In genomic region chr10:123380491-123381085, GRCh38 we compare ENCODE assay signal across 10 cellular contexts.
DNase-seq lines count a peak whose midpoint lies in the region; ATAC-seq, FAIRE-seq and TF ChIP-seq lines count a peak whose summit lies in the region.
"Had no signal": no experiment of that assay in that cellular context is flagged by ENCODE, and none has a peak within 500 bp of the region (broad histone marks: within the 10 kb centered on the region; RNA-seq: fewer than 3 reads in every experiment).

No MANE protein-coding gene starts in this region.

- no peak overlapping the region for H3K4me3 ChIP-seq in kidney epithelial cell (ENCODE audit: low read depth, low read length)

- H3K27ac ChIP-seq in C4-2B (no peak overlapping the region), RWPE1 (no peak overlapping the region)
- H3K27ac ChIP-seq: parathyroid adenoma had no signal

- DNase-seq in HTR-8/SVneo (ENCODE audit: insufficient read length, low spot score) (peak; percentile 3), RWPE1 (ENCODE audit: low spot score) (peak; percentile 32), kidney epithelial cell (ENCODE audit: low read depth) (no peak), HUDEP-2 (lab: John Stamatoyannopoulos, UW; ENCODE audit: unreplicated experiment in 76 of 76) (no peak)
- no peak for DNase-seq in central memory CD4-positive, alpha-beta T cell

- POLR2A ChIA-PET in RWPE1 (lab: Yijun Ruan, JAX; ENCODE audit: low non-redundant PET) = no interaction called here

- CTCF ChIA-PET in RWPE1 (lab: Yijun Ruan, JAX) = interaction anchor here (0.6 to 4.9 kb wide), 11 partner anchors 44 to 340 kb away, joined by 3 to 44 read pairs (median 3); no protein-coding TSS in a partner anchor

- no peaks in the 10 kb centered on the region for H3K36me3 ChIP-seq in kidney epithelial cell (ENCODE audit: control insufficient read depth, insufficient read depth, low read length)

- H3K27me3 ChIP-seq in kidney epithelial cell (ENCODE audit: control insufficient read depth, insufficient read depth, low read length) = peaks cover 2% of the 10 kb centered on the region

- ATAC-seq in HG02623 (IDR thresholded peaks at IDR 0.05; ENCODE audit: unreplicated experiment) (no peak), GM19035 (IDR thresholded peaks at IDR 0.05; ENCODE audit: unreplicated experiment) (no peak)

- TF ChIP-seq CTCF in C4-2B (conservative IDR thresholded peaks at IDR 0.05) (peak; percentile 70), RWPE1 (conservative IDR thresholded peaks at IDR 0.05; ENCODE audit: low read depth) (no peak), kidney epithelial cell (IDR thresholded peaks at IDR 0.05; ENCODE audit: insufficient read depth, low read length, poor library complexity, severe bottlenecking) (peak; percentile 23)

- FAIRE-seq in HTR-8/SVneo (lab: Jason Lieb, UNC) = no peak
- FAIRE-seq: colon had no signal

Comparison
In these comparisons a context has a peak if more than half of its experiments do, and no peak if none do; other contexts are left out.
1. DNase-seq: peak in HTR-8/SVneo (single experiment) and RWPE1 (single experiment); none in kidney epithelial cell (single experiment), HUDEP-2 (0 of 76) and central memory CD4-positive, alpha-beta T cell (single experiment).